1 cellular context compared by ENCODE assay signal in genomic region chr4:155597933-155598451, GRCh38.
TF ChIP-seq lines count a peak whose summit lies in the region.

No MANE protein-coding gene starts in this region.

TF ChIP-seq in IMR-90, 13 proteins besides CTCF, POLR2A, EP300 and RAD21 (continued from another document):
- TF ChIP-seq MAZ (IDR thresholded peaks at IDR 0.05; ENCODE audit: borderline replicate concordance, low read depth, low read length), result no peak
- no peak for TF ChIP-seq MAFK (IDR thresholded peaks at IDR 0.05; ENCODE audit: low read depth, low read length)
- no peak for TF ChIP-seq CEBPB (IDR thresholded peaks at IDR 0.05; ENCODE audit: low read depth, low read length)
